9 cellular contexts compared by ENCODE assay signal in genomic region chr4:146520894-146521542, GRCh38. TPM values are rescaled to one million over a fixed set of nuclear protein-coding genes. Genes with fewer than 3 reads are reported as not detected.
DNase-seq lines count a peak whose midpoint lies in the region; ATAC-seq and TF ChIP-seq lines count a peak whose summit lies in the region.
"Had no signal": no experiment of that assay in that cellular context is flagged by ENCODE, and none has a peak within 500 bp of the region (broad histone marks: within the 10 kb centered on the region; RNA-seq: fewer than 3 reads in every experiment).

No MANE protein-coding gene starts in this region.

- no peak overlapping the region for H3K27ac Mint-ChIP-seq in Calu3 (ENCODE audit: unreplicated experiment)
- H3K27ac Mint-ChIP-seq: activated naive CD8-positive, alpha-beta T cell had no signal

- H3K4me1 ChIP-seq in NT2/D1 (ENCODE audit: insufficient read depth, insufficient read length) (no peaks in the 10 kb centered on the region), adipocyte (ENCODE audit: control insufficient read depth, insufficient read depth, low read length) (peaks cover 14% of the 10 kb centered on the region), right cardiac atrium (ENCODE audit: control insufficient read depth, insufficient read depth, low read length) (no peaks in the 10 kb centered on the region), sigmoid colon (peaks cover 0 to 25% (median 16%) of the 10 kb centered on the region in 4 donors)

- H3K27me3 ChIP-seq in NT2/D1 (ENCODE audit: insufficient read depth, insufficient read length) (peaks cover 2% of the 10 kb centered on the region), adipocyte (replicated peaks; ENCODE audit: control insufficient read depth, insufficient read depth, low read length) (no peaks in the 10 kb centered on the region), right cardiac atrium (ENCODE audit: control insufficient read depth, insufficient read depth) (no peaks in the 10 kb centered on the region), sigmoid colon (no peaks in the 10 kb centered on the region)

- ATAC-seq in GM19328 (IDR thresholded peaks at IDR 0.05; ENCODE audit: unreplicated experiment) (peak; percentile 35), HG03342 (IDR thresholded peaks at IDR 0.05; ENCODE audit: unreplicated experiment) (peak; percentile 44), right cardiac atrium (peak; percentile 63 to 65)

- no peaks in the 10 kb centered on the region for H3K36me3 Mint-ChIP-seq in Calu3 (ENCODE audit: insufficient read depth, unreplicated experiment)

- H3K4me3 Mint-ChIP-seq in Calu3 (ENCODE audit: low read depth, unreplicated experiment) = no peak overlapping the region
- H3K4me3 Mint-ChIP-seq: activated naive CD8-positive, alpha-beta T cell had no signal

- no peak for TF ChIP-seq EP300 in sigmoid colon (IDR thresholded peaks at IDR 0.05)

- TF ChIP-seq CTCF in Calu3 (IDR thresholded peaks at IDR 0.05; ENCODE audit: unreplicated experiment) (no peak), sigmoid colon (IDR thresholded peaks at IDR 0.05) (no peak)

- H3K27me3 Mint-ChIP-seq in Calu3 (ENCODE audit: unreplicated experiment) = no peaks in the 10 kb centered on the region
- H3K27me3 Mint-ChIP-seq: activated naive CD8-positive, alpha-beta T cell had no signal

- DNase-seq in Calu3 (peak; percentile 3), NT2/D1 (ENCODE audit: low read depth, low spot score) (no peak), adipocyte (ENCODE audit: low read depth) (peak; percentile 70), right cardiac atrium (peak in 2 of 3 donors; percentile 23 to 38), sigmoid colon (no peak), ecto neural progenitor cell (ENCODE audit: low spot score) (no peak)

- no peak for TF ChIP-seq POLR2A in sigmoid colon (IDR thresholded peaks at IDR 0.05)

- CTCF ChIA-PET in Calu3 (lab: Charles Lee) = no interaction called here

- BruUV-seq in Calu3 (replicated peaks; lab: Mats Ljungman, UMichigan) = TSS peak; percentile 69

- H3K27ac ChIP-seq in right cardiac atrium (ENCODE audit: low read length) (peak overlapping the region; percentile 70), sigmoid colon (peak overlapping the region; percentile 75 to 85 (median 81))

- H3K36me3 ChIP-seq in NT2/D1 (ENCODE audit: insufficient read depth, insufficient read length, low read length) (no peaks in the 10 kb centered on the region), adipocyte (ENCODE audit: control insufficient read depth, insufficient read depth, low read length, severe bottlenecking) (peaks cover 3% of the 10 kb centered on the region), sigmoid colon (peaks cover 0 to 7% (median 0%) of the 10 kb centered on the region in 4 donors)

- H3K9me3 Mint-ChIP-seq in Calu3 (ENCODE audit: low read depth, unreplicated experiment) = no peaks in the 10 kb centered on the region

- peak overlapping the region; percentile 79 for H3K9ac ChIP-seq in NT2/D1 (ENCODE audit: insufficient read length, low read depth)
- peak overlapping the region; percentile 96 for H3K9ac ChIP-seq in adipocyte (ENCODE audit: low read length)

- H3K4me3 ChIP-seq in NT2/D1 (ENCODE audit: insufficient read length, low read depth) = peak overlapping the region; percentile 82
- peak overlapping the region; percentile 100 for H3K4me3 ChIP-seq in adipocyte (ENCODE audit: low read length)
- peak overlapping the region; percentile 98 for H3K4me3 ChIP-seq in right cardiac atrium (ENCODE audit: low read length)
- H3K4me3 ChIP-seq in sigmoid colon = peak overlapping the region; percentile 64 to 90 (median 78)

- H3K9me3 ChIP-seq in NT2/D1 (ENCODE audit: insufficient read depth, low read length) (no peaks in the 10 kb centered on the region), adipocyte (ENCODE audit: control insufficient read depth, low read length) (no peaks in the 10 kb centered on the region), right cardiac atrium (ENCODE audit: control insufficient read depth, low read length) (no peaks in the 10 kb centered on the region), sigmoid colon (no peaks in the 10 kb centered on the region)

- 1% methylated on average over 12 of the region's 12 CpGs for WGBS in right cardiac atrium
- WGBS in sigmoid colon, 2 donors = 0% methylated on average over 12 of the region's 12 CpGs

- intact Hi-C loops in Calu3 (cut with micrococcal nuclease; ENCODE audit: unreplicated experiment) (loop anchor here (5.0 kb wide), 1 partner anchor 179 kb away; no protein-coding TSS in a partner anchor), right cardiac atrium (cut with DNase I) (no loop called here), sigmoid colon (cut with DNase I) (loop anchor here (10.0 kb wide), 1 partner anchor 786 kb away; no protein-coding TSS in a partner anchor)

- no peaks in the 10 kb centered on the region for H3K4me1 Mint-ChIP-seq in Calu3 (ENCODE audit: low read depth, unreplicated experiment)

RNA-seq across cellular contexts. Expression of gene SLC10A7, which starts 0.7 kb away (rescaled TPM):
- total RNA-seq in Calu3 (2022) (11.7 and 15.9 TPM in 2 replicates), right cardiac atrium (10 to 100 TPM in 1 of 4 donors, 1 to 10 TPM in 3; 5.0 to 10.7 (median 7.1) TPM), sigmoid colon (1 to 10 TPM; 4.8 to 9.3 (median 6.6) TPM)
- polyA plus RNA-seq in right cardiac atrium (1.8 TPM), sigmoid colon (1 to 10 TPM; 1.4 to 5.3 (median 2.4) TPM)

Comparison
In these comparisons a context has a peak if more than half of its experiments do, and no peak if none do; other contexts are left out.
1. DNase-seq: peak in Calu3 (single experiment), adipocyte (single experiment) and right cardiac atrium (2 of 3); none in NT2/D1 (single experiment), sigmoid colon (single experiment) and ecto neural progenitor cell (single experiment).
2. intact Hi-C loops: an anchor here in Calu3 (5.0 kb wide) and sigmoid colon (10.0 kb wide); none called in right cardiac atrium.
3. Peak in every context shown above with its lines, with median percentiles within 50 percentile points of each other: ATAC-seq and H3K4me3 ChIP-seq.